In the genomic region with DNA sequence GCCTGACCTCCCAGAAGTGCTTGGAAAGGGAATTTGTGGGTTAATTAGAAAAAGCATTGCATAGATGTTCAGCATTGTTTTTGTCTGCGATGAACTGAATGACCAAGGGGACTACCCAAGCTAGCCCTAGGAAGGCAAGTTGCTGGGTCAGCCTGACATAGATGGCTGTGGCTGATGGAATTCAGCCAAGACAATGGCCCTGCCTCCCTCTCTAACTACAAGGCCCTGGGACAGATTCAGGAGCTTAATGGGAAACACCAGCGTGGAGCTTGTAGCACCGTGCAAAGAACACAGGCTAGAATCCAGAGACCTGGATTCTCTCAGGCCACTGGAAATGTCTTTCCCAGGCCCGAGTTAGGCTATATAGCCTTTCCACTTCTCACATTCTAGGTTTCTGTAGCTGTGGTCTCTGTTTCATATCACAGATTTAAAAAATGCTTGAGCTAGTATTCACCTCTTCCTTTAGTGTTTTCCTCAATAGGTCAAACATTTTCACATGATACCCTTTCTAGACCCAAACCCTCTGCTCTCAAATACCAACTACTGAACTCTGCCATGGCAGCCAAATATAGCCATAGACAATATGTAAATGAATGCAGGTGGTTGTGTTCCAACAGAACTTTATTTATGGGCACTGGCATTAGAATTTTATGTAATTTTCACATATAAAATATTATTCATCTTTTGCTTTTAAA, we compare ENCODE assay signal across 25 cellular contexts.
"Had no signal": no experiment of that assay in that cellular context is flagged by ENCODE, and none has a peak within 500 bp of the region (broad histone marks: within the 10 kb centered on the region; RNA-seq: fewer than 3 reads in every experiment).

No MANE protein-coding gene starts in this region.

- ATAC-seq: esophagus mucosa; gastrocnemius medialis; left cardiac atrium; psoas muscle; sciatic nerve; stimulated activated memory B cell treated with anti-CD40 and anti-IgM and Interleukin-4, amounts not matched to agents 10 μg/mL and 1 μg/mL and 100 μg/mL, for 72 hours had no signal

- H3K4me3 ChIP-seq: coronary artery, dorsolateral prefrontal cortex, gastrocnemius medialis, hepatocyte, psoas muscle, spleen, tibial artery, upper lobe of left lung, uterus had no signal

- H3K27me3 ChIP-seq: dorsolateral prefrontal cortex, hepatocyte, spleen, tibial artery, upper lobe of left lung, uterus had no signal

- DNase-seq: dorsolateral prefrontal cortex; effector CD8-positive, alpha-beta T cell; gastrocnemius medialis; glutamatergic neuron; kidney; left cardiac atrium; mesendoderm; naive B cell; psoas muscle; retina; spleen; stimulated activated CD4-positive, alpha-beta T cell treated with anti-CD3 and anti-CD28 coated beads, Interleukin-15, amount 100 ng/mL, for 24 hours; stimulated activated CD4-positive, alpha-beta T cell treated with anti-CD3 and anti-CD28 coated beads, Interleukin-1b, Interleukin-23, amount 100 ng/mL, for 48 hours; stimulated activated CD4-positive, alpha-beta T cell treated with anti-CD3 and anti-CD28 coated beads, Interleukin-4, amount 100 ng/mL, for 24 hours; tibial artery; upper lobe of left lung; uterus had no signal

- H3K4me3 Mint-ChIP-seq: naive B cell; nephron; stimulated activated memory B cell treated with anti-CD40 and anti-IgM and Interleukin-4, amounts not matched to agents 10 μg/mL and 1 μg/mL and 100 μg/mL, for 72 hours; stimulated activated naive CD8-positive, alpha-beta T cell treated with anti-CD3 and anti-CD28 coated beads, Interleukin-15, Interleukin-2, amounts not matched to agents 100 ng/mL and 50 ng/mL, for 24 hours had no signal

- H3K4me2 ChIP-seq: hepatocyte had no signal

- H3K9ac ChIP-seq: parathyroid adenoma had no signal

- H2AFZ ChIP-seq: hepatocyte, parathyroid adenoma had no signal

- H3K36me3 Mint-ChIP-seq: naive B cell; stimulated activated memory B cell treated with anti-CD40 and anti-IgM and Interleukin-4, amounts not matched to agents 10 μg/mL and 1 μg/mL and 100 μg/mL, for 72 hours had no signal

- H3K27ac ChIP-seq: coronary artery, dorsolateral prefrontal cortex, gastrocnemius medialis, hepatocyte, parathyroid adenoma, psoas muscle, spleen, tibial artery, upper lobe of left lung, uterus had no signal

- H3K4me1 ChIP-seq: gastrocnemius medialis, parathyroid adenoma, psoas muscle, spleen, tibial artery, upper lobe of left lung, uterus had no signal

- H3K9me3 ChIP-seq: gastrocnemius medialis, psoas muscle, spleen, tibial artery, upper lobe of left lung, uterus had no signal

- H3K4me1 Mint-ChIP-seq: naive B cell; nephron; stimulated activated memory B cell treated with anti-CD40 and anti-IgM and Interleukin-4, amounts not matched to agents 10 μg/mL and 1 μg/mL and 100 μg/mL, for 72 hours had no signal

- H3K9me3 Mint-ChIP-seq: nephron; stimulated activated memory B cell treated with anti-CD40 and anti-IgM and Interleukin-4, amounts not matched to agents 10 μg/mL and 1 μg/mL and 100 μg/mL, for 72 hours; stimulated activated naive CD8-positive, alpha-beta T cell treated with anti-CD3 and anti-CD28 coated beads, Interleukin-15, Interleukin-2, amounts not matched to agents 100 ng/mL and 50 ng/mL, for 24 hours had no signal

- H3K27ac Mint-ChIP-seq: naive B cell; nephron; stimulated activated memory B cell treated with anti-CD40 and anti-IgM and Interleukin-4, amounts not matched to agents 10 μg/mL and 1 μg/mL and 100 μg/mL, for 72 hours; stimulated activated naive CD8-positive, alpha-beta T cell treated with anti-CD3 and anti-CD28 coated beads, Interleukin-15, Interleukin-2, amounts not matched to agents 100 ng/mL and 50 ng/mL, for 24 hours had no signal

- H3K27me3 Mint-ChIP-seq: stimulated activated memory B cell treated with anti-CD40 and anti-IgM and Interleukin-4, amounts not matched to agents 10 μg/mL and 1 μg/mL and 100 μg/mL, for 72 hours had no signal

- H3K36me3 ChIP-seq: gastrocnemius medialis, spleen, tibial artery, upper lobe of left lung, uterus had no signal

- H3K79me2 ChIP-seq: hepatocyte, parathyroid adenoma had no signal
